ENCODE assay signal across 9 cellular contexts in the genomic region with DNA sequence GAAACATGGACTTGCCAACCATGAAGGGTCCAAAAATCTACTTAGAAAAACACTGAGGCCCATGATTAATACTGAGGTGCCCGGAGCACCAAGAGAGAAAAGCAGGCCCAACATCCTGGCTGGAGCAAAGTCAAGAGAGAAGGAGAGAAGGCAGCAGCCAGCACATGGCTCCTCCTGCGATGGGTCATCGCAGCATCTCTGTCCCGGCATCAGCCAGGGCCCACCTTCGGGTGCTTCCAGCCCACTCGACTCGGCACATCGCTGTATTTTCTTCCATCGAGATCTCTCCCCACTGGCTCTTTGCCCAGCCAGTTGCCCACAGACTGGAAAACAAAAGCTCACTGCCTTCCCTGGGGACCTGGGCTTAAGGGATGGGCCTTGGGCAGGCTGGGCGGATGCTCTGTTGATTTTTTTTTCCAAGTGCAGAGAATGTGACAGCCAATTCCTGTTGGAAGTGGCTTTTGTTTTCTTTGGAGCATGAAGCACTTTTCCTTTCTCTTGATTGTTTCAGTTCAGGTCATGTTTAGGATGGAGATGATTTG. TPM values are rescaled to one million over a fixed set of nuclear protein-coding genes. Genes with fewer than 3 reads are reported as not detected.
DNase-seq lines count a peak whose midpoint lies in the region; ATAC-seq and TF ChIP-seq lines count a peak whose summit lies in the region.
"Had no signal": no experiment of that assay in that cellular context is flagged by ENCODE, and none has a peak within 500 bp of the region (broad histone marks: within the 10 kb centered on the region; RNA-seq: fewer than 3 reads in every experiment).

No MANE protein-coding gene starts in this region.

- no peaks in the 10 kb centered on the region; the same call in 1 of the 2 replicates for H3K79me2 ChIP-seq in HCT116 (ENCODE audit: insufficient read depth, low read length)

- TF ChIP-seq CTCF in HCT116 (IDR thresholded peaks at IDR 0.05 in 2 of 3, conservative IDR thresholded peaks at IDR 0.05 in 1 of 3; ENCODE audit: borderline replicate concordance in 1 of 3, insufficient read depth in 1 of 3, low read depth in 2 of 3, low read length in 2 of 3) (no peak), VCaP (conservative IDR thresholded peaks at IDR 0.05) (no peak)

- no peaks in the 10 kb centered on the region for H4K20me1 ChIP-seq in HCT116 (ENCODE audit: insufficient read depth)

- no peak overlapping the region for H3K4me3 Mint-ChIP-seq in stimulated activated naive B cell treated with anti-CD40 and anti-IgM and Interleukin-4, amounts not matched to agents 10 μg/mL and 1 μg/mL and 100 μg/mL, for 72 hours

- H3K9ac ChIP-seq in HCT116 (ENCODE audit: low read length) (0 out of 2 replicates have a peak overlapping the region, but pooled peaks have one; percentile 15), subcutaneous abdominal adipose tissue (ENCODE audit: low read length in 5 of 5) (peak overlapping the region in 1 of 5 donors; percentile 54)

- intact Hi-C loops in HCT116 (cut with micrococcal nuclease), result no loop called here

- BruUV-seq in HCT116 (replicated peaks; lab: Mats Ljungman, UMichigan), result no TSS peak

- H2AFZ ChIP-seq in HCT116 (ENCODE audit: low read depth, low read length, poor library complexity, severe bottlenecking), result no peak overlapping the region

- H3K9me3 Mint-ChIP-seq in stimulated activated naive B cell treated with anti-CD40 and anti-IgM and Interleukin-4, amounts not matched to agents 10 μg/mL and 1 μg/mL and 100 μg/mL, for 72 hours, result no peaks in the 10 kb centered on the region

- H3K4me2 ChIP-seq in HCT116 (ENCODE audit: low read length), result no peak overlapping the region; the same call in 1 of the 2 replicates

- RAD21 ChIA-PET in HCT116 (lab: Charles Lee; ENCODE audit: low non-redundant PET in 1 of 2, low total read pairs in 2 of 2, uncharacterized antibody in 2 of 2, unreplicated experiment in 2 of 2), result interaction anchor here in 1 of 2 experiments (0.8 kb wide), 1 partner anchor 84 kb away, joined by 3 read pairs; no protein-coding TSS in a partner anchor

- peaks cover 72% of the 10 kb centered on the region in 2 experiments for H3K4me1 ChIP-seq in HCT116 (ENCODE audit: control insufficient read depth in 1 of 2, insufficient read depth in 2 of 2, low read length in 2 of 2)
- H3K4me1 ChIP-seq in subcutaneous abdominal adipose tissue (ENCODE audit: control insufficient read depth in 5 of 5, insufficient read depth in 5 of 5, low read length in 5 of 5), result peaks cover 7 to 26% (median 16%) of the 10 kb centered on the region in 5 donors

- peaks cover 9 to 10% of the 10 kb centered on the region in 2 donors for H3K4me1 Mint-ChIP-seq in stimulated activated naive B cell treated with anti-CD40 and anti-IgM and Interleukin-4, amounts not matched to agents 10 μg/mL and 1 μg/mL and 100 μg/mL, for 72 hours

- ATAC-seq in HCT116 (peak; percentile 15; the same call in 1 of the 2 replicates), HG03108 (IDR thresholded peaks at IDR 0.05; ENCODE audit: unreplicated experiment) (no peak)
- ATAC-seq in stimulated activated naive B cell treated with anti-CD40 and anti-IgM and Interleukin-4, amounts not matched to agents 10 μg/mL and 1 μg/mL and 100 μg/mL, for 72 hours (replicated peaks), result no peak

- TF ChIP-seq POLR2A in HCT116 (IDR thresholded peaks at IDR 0.05; ENCODE audit: borderline replicate concordance, extremely low read depth, insufficient read depth, insufficient read length), result no peak

- peaks cover 10% of the 10 kb centered on the region in 2 donors for H3K36me3 Mint-ChIP-seq in stimulated activated naive B cell treated with anti-CD40 and anti-IgM and Interleukin-4, amounts not matched to agents 10 μg/mL and 1 μg/mL and 100 μg/mL, for 72 hours

- H3K36me3 ChIP-seq in HCT116 (ENCODE audit: control insufficient read depth in 1 of 2, insufficient read depth in 2 of 2, low read length in 2 of 2) (no peaks in the 10 kb centered on the region), subcutaneous abdominal adipose tissue (ENCODE audit: control insufficient read depth in 5 of 5, insufficient read depth in 5 of 5, low read length in 5 of 5) (no peaks in the 10 kb centered on the region)

- CTCF ChIA-PET in HCT116 (lab: Charles Lee), result no interaction called here

- no peak overlapping the region for H3K27ac Mint-ChIP-seq in stimulated activated naive B cell treated with anti-CD40 and anti-IgM and Interleukin-4, amounts not matched to agents 10 μg/mL and 1 μg/mL and 100 μg/mL, for 72 hours

- DNase-seq in HCT116 (ENCODE audit: low read depth, low spot score) (no peak), hepatic stellate cell (ENCODE audit: low spot score) (peak; percentile 56), cortex of kidney (lab: John Stamatoyannopoulos, UW) (no peak)
- DNase-seq in stimulated activated naive B cell treated with anti-CD40 and anti-IgM and Interleukin-4, amounts not matched to agents 10 μg/mL and 1 μg/mL and 100 μg/mL, for 72 hours, result no peak
- DNase-seq in stimulated activated CD4-positive, alpha-beta T cell treated with anti-CD3 and anti-CD28 coated beads, Interleukin-12 subunit alpha, Interleukin-12 subunit beta, amount 100 ng/mL, for 4 hours, result no peak

- H3K9me3 ChIP-seq in HCT116 (ENCODE audit: control insufficient read depth in 1 of 2, insufficient read depth in 1 of 2, low read depth in 1 of 2, low read length in 2 of 2) (no peaks in the 10 kb centered on the region), subcutaneous abdominal adipose tissue (ENCODE audit: control insufficient read depth in 5 of 5, low read length in 5 of 5) (no peaks in the 10 kb centered on the region)

- H3K27me3 ChIP-seq in HCT116 (ENCODE audit: insufficient read depth, low read length) (no peaks in the 10 kb centered on the region), subcutaneous abdominal adipose tissue (ENCODE audit: control insufficient read depth in 5 of 5, insufficient read depth in 4 of 5, low read length in 5 of 5) (no peaks in the 10 kb centered on the region)

- no peak for TF ChIP-seq RAD21 in HCT116 (IDR thresholded peaks at IDR 0.05; ENCODE audit: low read depth)

- H3K4me3 ChIP-seq in HCT116 (replicated peaks in 1 of 2; ENCODE audit: low read depth in 1 of 2, low read length in 2 of 2) (no peak overlapping the region), subcutaneous abdominal adipose tissue (ENCODE audit: low read depth in 1 of 5, low read length in 5 of 5) (peak overlapping the region; percentile 26 to 57 (median 42))
- H3K4me3 ChIP-seq: SK-N-MC had no signal

- H3K27ac ChIP-seq in HCT116 (ENCODE audit: low read depth, low read length) (peak overlapping the region; percentile 73), VCaP (peak overlapping the region; percentile 33), subcutaneous abdominal adipose tissue (ENCODE audit: low read depth, low read length) (peak overlapping the region; percentile 85)
- H3K27ac ChIP-seq: SK-N-MC had no signal

- POLR2A ChIA-PET in HCT116 (lab: Charles Lee), result interaction anchor here (0.6 kb wide), 1 partner anchor 37 kb away, joined by 4 read pairs; no protein-coding TSS in a partner anchor

- H3K9me2 ChIP-seq in HCT116 (ENCODE audit: insufficient read depth), result no peaks in the 10 kb centered on the region

- peaks cover 6 to 7% of the 10 kb centered on the region in 2 donors for H3K27me3 Mint-ChIP-seq in stimulated activated naive B cell treated with anti-CD40 and anti-IgM and Interleukin-4, amounts not matched to agents 10 μg/mL and 1 μg/mL and 100 μg/mL, for 72 hours

TF ChIP-seq in HCT116, 20 proteins besides CTCF, POLR2A, EP300 and RAD21:
- no peak for TF ChIP-seq POLR2AphosphoS5 (IDR thresholded peaks at IDR 0.05; ENCODE audit: low read depth, low read length)

RNA-seq across cellular contexts. Expression of gene CYB5B, which starts 58.1 kb away (rescaled TPM):
- total RNA-seq in HCT116 (2021; ENCODE audit: unreplicated experiment), result 689 TPM
- 259 and 345 TPM in 2 replicates for polyA plus RNA-seq in HCT116 (2012)

Comparison
In these comparisons a context has a peak if more than half of its experiments do, and no peak if none do; other contexts are left out.
1. H3K27ac ChIP-seq: peak in every context shown above with its lines; median percentile 85 in subcutaneous abdominal adipose tissue; 73 in HCT116; 33 in VCaP.
2. H3K4me3 ChIP-seq: peak in subcutaneous abdominal adipose tissue (5 of 5); none in HCT116 (0 of 2).